ENCODE assay signal across 8 cellular contexts in genomic region chr19:51926784-51927741, GRCh38. TPM values are rescaled to one million over a fixed set of nuclear protein-coding genes. Genes with fewer than 3 reads are reported as not detected.
DNase-seq lines count a peak whose midpoint lies in the region; ATAC-seq and TF ChIP-seq lines count a peak whose summit lies in the region.

ZNF613 (plus strand) TSS chr19:51927472; CDS start chr19:51936221, 8,749 bp downstream.

- H3K9me3 ChIP-seq in left lung: peaks cover 0 to 64% of the 10 kb centered on the region in 2 donors

- peaks cover 0 to 8% of the 10 kb centered on the region in 2 donors for H3K4me1 ChIP-seq in left lung

- H3K27me3 ChIP-seq in left lung: no peaks in the 10 kb centered on the region

- peaks cover 0 to 27% of the 10 kb centered on the region in 2 donors for H3K36me3 ChIP-seq in left lung

- ATAC-seq in GM19025 (IDR thresholded peaks at IDR 0.05; ENCODE audit: low read depth, unreplicated experiment): peak; percentile 82
- ATAC-seq in HG03432 (IDR thresholded peaks at IDR 0.05; ENCODE audit: unreplicated experiment): peak; percentile 78
- ATAC-seq in left lung: peak; percentile 97

- intact Hi-C loops in left lung (cut with DNase I): no loop called here

- H3K4me3 ChIP-seq in AG10803 (ENCODE audit: low read length): peak within 1 kb of the TSS; percentile 88
- H3K4me3 ChIP-seq in left lung: peak within 1 kb of the TSS; percentile 75 to 83

- H3K27ac ChIP-seq in left lung: peak within 1 kb of the TSS; percentile 88 to 95

- DNase-seq in AG10803 (ENCODE audit: low read depth) (peak; percentile 90), NCI-H524 (lab: John Stamatoyannopoulos, UW) (peak; percentile 93 to 94), dermis blood vessel endothelial cell (peak; percentile 97), left lung (peak; percentile 92 to 93)
- peak; percentile 76 to 84 for DNase-seq in activated CD4-positive, alpha-beta T cell treated with anti-CD3 and anti-CD28 coated beads, Interleukin-2, amount 50 U/mL, for 24 hours (ENCODE audit: low read depth in 1 of 2, low spot score in 1 of 2)
- peak; percentile 79 for DNase-seq in stimulated activated CD4-positive, alpha-beta T cell treated with anti-CD3 and anti-CD28 coated beads, Interleukin-2, amount 100 ng/mL, for 4 hours (ENCODE audit: low read depth)

- TF ChIP-seq CTCF in AG10803 (conservative IDR thresholded peaks at IDR 0.05; ENCODE audit: low read length) (peak; percentile 30), left lung (IDR thresholded peaks at IDR 0.05) (no peak)

RNA-seq across cellular contexts. Expression of gene ZNF613, which starts in this region (rescaled TPM):
- total RNA-seq in dermis blood vessel endothelial cell (7.7 and 8.5 TPM in 2 replicates), left lung (1 to 10 TPM; 7.0 to 7.7 TPM)

Comparison
In these comparisons a context has a peak if more than half of its experiments do, and no peak if none do; other contexts are left out.
1. Peak in every context shown above with its lines: DNase-seq, ATAC-seq, H3K4me3 ChIP-seq and H3K27ac ChIP-seq.